Comparison of ENCODE assay signal across 8 cellular contexts in genomic region chr1:11059990-11060948, GRCh38. TPM values are rescaled to one million over a fixed set of nuclear protein-coding genes. Genes with fewer than 3 reads are reported as not detected.
A peak's percentile ranks its signal among the peaks of the same experiment; 100 is the strongest.
DNase-seq lines count a peak whose midpoint lies in the region; ATAC-seq and TF ChIP-seq lines count a peak whose summit lies in the region.

Gene SRM (minus strand): TSS chr1:11060018. CDS start chr1:11059943, 75 bp downstream.

- H3K27me3 ChIP-seq in spleen (replicated peaks in 1 of 7): no peaks in the 10 kb centered on the region

- intact Hi-C loops in spleen (cut with DNase I; ENCODE audit: low total_unique reads): no loop called here

- DNase-seq in AG08395 (ENCODE audit: low spot score) (peak; percentile 98), NCI-H2227 treated with DMSO at 0.1 percent for 48 hours (lab: John Stamatoyannopoulos, UW) (peak; percentile 85), caudate nucleus (lab: John Stamatoyannopoulos, UW) (peak in 59 of 61 donors; percentile 54 to 94 (median 84)), inferior parietal cortex (ENCODE audit: extremely low spot score) (peak; percentile 87), spleen (peak; percentile 97)
- DNase-seq in activated CD4-positive, CD25-positive, alpha-beta regulatory T cell (lab: John Stamatoyannopoulos, UW): peak; percentile 79 to 89 (median 83)

- peak within 1 kb of the TSS; percentile 73 to 99 (median 94) for H3K4me3 ChIP-seq in spleen

- H3K9me3 ChIP-seq in spleen: peaks cover 0 to 5% (median 0%) of the 10 kb centered on the region in 8 donors

- H3K36me3 ChIP-seq in spleen: peaks cover 0 to 53% (median 26%) of the 10 kb centered on the region in 6 donors

- 0 to 1% (median 0%) methylated on average over 20 to 81 of the region's 81 CpGs for WGBS in spleen, 5 donors

- TF ChIP-seq POLR2A in spleen (IDR thresholded peaks at IDR 0.05): no peak

- H3K27ac ChIP-seq in caudate nucleus (ENCODE audit: low read depth, low read length) (peak within 1 kb of the TSS; percentile 46), spleen (peak within 1 kb of the TSS; percentile 44 to 89 (median 74))

- ATAC-seq in GM18909 (IDR thresholded peaks at IDR 0.05; ENCODE audit: poor library complexity, unreplicated experiment) (peak; percentile 88), HG03159 (IDR thresholded peaks at IDR 0.05; ENCODE audit: unreplicated experiment) (peak; percentile 89)

- peaks cover 14 to 49% (median 30%) of the 10 kb centered on the region in 6 donors for H3K4me1 ChIP-seq in spleen

- peak in 8 of 11 experiments; percentile 18 to 86 (median 76) for TF ChIP-seq CTCF in spleen (IDR thresholded peaks at IDR 0.05 in 8 of 11, conservative IDR thresholded peaks at IDR 0.05 in 3 of 11)

RNA-seq across cellular contexts. Expression of gene SRM, which starts in this region (rescaled TPM):
- 10 to 100 TPM; 42.0 to 85.5 (median 46.2) TPM for total RNA-seq in spleen
- 100 to 1,000 TPM in 1 of 3 donors, 10 to 100 TPM in 2; 91.9 to 114 (median 98.6) TPM for polyA plus RNA-seq in spleen

Comparison
In these comparisons a context has a peak if more than half of its experiments do, and no peak if none do; other contexts are left out.
1. Peak in every context shown above with its lines: DNase-seq, ATAC-seq, H3K4me3 ChIP-seq and H3K27ac ChIP-seq.